Comparison of ENCODE assay signal across 11 cellular contexts in the genomic region with DNA sequence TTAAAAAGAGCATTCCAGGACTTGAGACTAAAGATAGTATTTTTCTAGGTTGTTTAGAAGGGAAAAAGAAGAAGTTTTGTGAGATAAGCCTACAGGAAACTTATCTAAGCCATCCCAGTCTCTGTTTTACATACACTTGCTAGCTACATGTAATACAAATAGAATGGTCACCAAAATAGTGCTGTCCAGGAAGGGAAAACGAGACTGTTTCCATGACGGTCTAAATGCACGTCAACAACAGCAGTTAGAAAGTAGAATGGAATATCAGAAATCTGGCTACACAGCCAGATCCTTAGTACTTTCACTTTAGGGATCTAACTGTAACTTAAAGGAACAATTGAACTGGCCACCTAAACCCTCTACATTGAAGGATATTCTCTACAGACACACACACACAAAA.
DNase-seq lines count a peak whose midpoint lies in the region; ATAC-seq, FAIRE-seq and TF ChIP-seq lines count a peak whose summit lies in the region.
"Had no signal": no experiment of that assay in that cellular context is flagged by ENCODE, and none has a peak within 500 bp of the region (broad histone marks: within the 10 kb centered on the region; RNA-seq: fewer than 3 reads in every experiment).

No MANE protein-coding gene starts in this region.

- H3K4me1 ChIP-seq in heart left ventricle (peaks cover 0 to 4% (median 0%) of the 10 kb centered on the region in 12 donors), astrocyte (ENCODE audit: insufficient read depth, low read length) (no peaks in the 10 kb centered on the region)

- H3K27ac ChIP-seq in heart left ventricle (peak overlapping the region in 1 of 12 donors; percentile 3), astrocyte (ENCODE audit: low read depth, low read length) (no peak overlapping the region)

- H3K4me3 ChIP-seq in heart left ventricle, result peak overlapping the region in 10 of 12 donors; percentile 10 to 46 (median 34)
- peak overlapping the region; percentile 47 for H3K4me3 ChIP-seq in astrocyte (ENCODE audit: insufficient read depth, low read depth, low read length)

- H3K27me3 ChIP-seq in heart left ventricle, result no peaks in the 10 kb centered on the region
- no peaks in the 10 kb centered on the region for H3K27me3 ChIP-seq in astrocyte (ENCODE audit: insufficient read depth, low read length)

- no peak for TF ChIP-seq CTCF in heart left ventricle (IDR thresholded peaks at IDR 0.05)
- no peak for TF ChIP-seq CTCF in astrocyte (IDR thresholded peaks at IDR 0.05; ENCODE audit: insufficient read depth, low read depth, low read length)

- H3K36me3 ChIP-seq in heart left ventricle (no peaks in the 10 kb centered on the region), astrocyte (ENCODE audit: insufficient read depth, low read length) (no peaks in the 10 kb centered on the region)

- no peaks in the 10 kb centered on the region for H3K79me2 ChIP-seq in astrocyte (ENCODE audit: insufficient read depth, low read length)

- no peaks in the 10 kb centered on the region for H3K27me3 Mint-ChIP-seq in astrocyte (ENCODE audit: low read depth, unreplicated experiment)
- H3K27me3 Mint-ChIP-seq: central memory CD8-positive, alpha-beta T cell had no signal

- intact Hi-C loops in heart left ventricle (cut with DNase I), result no loop called here
- intact Hi-C loops in left cardiac atrium (cut with DNase I), result no loop called here

- no peaks in the 10 kb centered on the region for H3K9me3 Mint-ChIP-seq in astrocyte (ENCODE audit: unreplicated experiment)
- H3K9me3 Mint-ChIP-seq: central memory CD8-positive, alpha-beta T cell had no signal

- no peaks in the 10 kb centered on the region for H4K20me1 ChIP-seq in astrocyte (ENCODE audit: insufficient read depth, low read length)

- H3K4me3 Mint-ChIP-seq in astrocyte (ENCODE audit: unreplicated experiment), result no peak overlapping the region
- H3K4me3 Mint-ChIP-seq: central memory CD8-positive, alpha-beta T cell had no signal

- H3K27ac Mint-ChIP-seq in astrocyte (ENCODE audit: unreplicated experiment), result no peak overlapping the region

- peak overlapping the region; percentile 29 for H2AFZ ChIP-seq in astrocyte (ENCODE audit: low read depth, low read length)

- no peak for TF ChIP-seq POLR2A in heart left ventricle (IDR thresholded peaks at IDR 0.05)

- H3K4me1 Mint-ChIP-seq in astrocyte (ENCODE audit: low read depth, unreplicated experiment), result peaks cover 3% of the 10 kb centered on the region
- H3K4me1 Mint-ChIP-seq: central memory CD8-positive, alpha-beta T cell had no signal

- ATAC-seq in heart left ventricle, result peak in 1 of 4 donors; percentile 75
- no peak for ATAC-seq in left cardiac atrium
- no peak for ATAC-seq in GM19452 (IDR thresholded peaks at IDR 0.05; ENCODE audit: unreplicated experiment)

- WGBS in heart left ventricle, 4 donors, result 20 to 37% (median 28%) methylated on average over 3 of the region's 3 CpGs

- no peak for FAIRE-seq in astrocyte (lab: Jason Lieb, UNC)

- H3K9me3 ChIP-seq in heart left ventricle (no peaks in the 10 kb centered on the region), astrocyte (ENCODE audit: insufficient read depth, low read depth, low read length) (no peaks in the 10 kb centered on the region)

- H3K9ac ChIP-seq in astrocyte (ENCODE audit: low read length), result peak overlapping the region; percentile 47

- DNase-seq in heart left ventricle, result peak in 1 of 5 donors; percentile 12
- no peak for DNase-seq in left cardiac atrium
- peak; percentile 41 for DNase-seq in astrocyte (ENCODE audit: low read depth)
- peak; percentile 10 for DNase-seq in hepatic stellate cell (ENCODE audit: low spot score)
- DNase-seq in stromal cell of bone marrow (ENCODE audit: low read depth), result peak; percentile 47
- DNase-seq in NCI-H187 (lab: John Stamatoyannopoulos, UW), result no peak
- DNase-seq in NOMO-1 (lab: John Stamatoyannopoulos, UW; ENCODE audit: unreplicated experiment in 2 of 2), result no peak
- DNase-seq: AML-193, KG1 had no signal

- H3K4me2 ChIP-seq in astrocyte (ENCODE audit: low read length), result peak overlapping the region; percentile 80

- H3K36me3 Mint-ChIP-seq in astrocyte (ENCODE audit: low read depth, unreplicated experiment), result no peaks in the 10 kb centered on the region

Comparison
In these comparisons a context has a peak if more than half of its experiments do, and no peak if none do; other contexts are left out.
1. DNase-seq: peak in astrocyte (single experiment), hepatic stellate cell (single experiment) and stromal cell of bone marrow (single experiment); none in left cardiac atrium (single experiment), NCI-H187 (0 of 2) and NOMO-1 (0 of 2).